7 cellular contexts compared by ENCODE assay signal in the genomic region with DNA sequence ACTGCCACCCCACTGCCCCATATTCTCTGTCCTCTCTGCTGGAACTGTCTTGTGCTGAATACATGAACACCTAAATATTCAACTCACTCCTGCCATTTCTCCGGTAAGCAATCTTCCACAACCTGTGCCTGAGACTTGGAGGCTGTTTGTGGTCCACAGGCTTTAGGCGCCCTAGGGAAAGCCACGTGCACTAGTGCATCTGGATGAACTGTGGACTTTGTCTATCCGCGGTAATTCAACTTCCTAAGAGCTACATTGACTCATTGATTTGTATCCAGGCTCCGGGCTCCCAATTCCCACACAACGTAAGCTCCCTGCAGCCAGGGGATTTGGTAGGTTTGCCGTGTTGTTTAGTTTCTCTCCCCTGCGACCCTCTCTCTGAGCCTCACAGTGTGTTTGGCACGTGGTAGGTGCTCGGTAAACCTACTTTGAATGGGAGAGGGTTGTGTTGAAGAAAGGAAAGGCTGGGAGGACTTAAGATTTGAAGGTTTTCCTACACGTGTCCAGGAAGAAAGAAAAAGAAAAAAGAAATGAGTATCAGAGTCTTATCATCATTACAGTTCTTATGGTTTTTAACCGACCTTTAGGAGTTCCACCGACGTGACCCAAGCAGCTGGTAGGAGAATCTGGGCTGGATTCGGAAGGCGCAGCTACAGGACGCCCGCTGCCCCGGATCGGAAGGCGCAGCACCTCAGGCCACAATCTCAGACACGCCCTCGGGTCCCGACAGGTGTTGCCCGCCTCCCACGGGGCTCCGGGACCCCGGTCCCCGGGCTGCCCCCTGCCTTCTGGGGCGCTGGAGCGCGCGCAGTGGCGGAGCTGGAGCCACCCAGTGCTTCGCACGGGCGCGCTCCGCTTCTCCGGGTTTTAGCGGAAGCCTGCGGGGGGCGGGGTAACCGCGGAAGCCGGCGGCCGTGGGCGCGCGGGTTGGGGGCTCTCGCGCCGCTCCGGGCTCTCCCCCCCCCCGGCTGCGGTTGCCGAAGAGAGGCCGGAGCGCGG.
DNase-seq lines count a peak whose midpoint lies in the region; ATAC-seq and TF ChIP-seq lines count a peak whose summit lies in the region.

No MANE protein-coding gene starts in this region.

- no peaks in the 10 kb centered on the region for H3K9me3 ChIP-seq in HUES6 (ENCODE audit: control insufficient read depth, insufficient read depth, low read depth, low read length)
- no peaks in the 10 kb centered on the region for H3K9me3 ChIP-seq in psoas muscle
- no peaks in the 10 kb centered on the region for H3K9me3 ChIP-seq in Karpas-422 (ENCODE audit: low read length)

- no peak for TF ChIP-seq CTCF in psoas muscle (IDR thresholded peaks at IDR 0.05)

- H3K9ac ChIP-seq in HUES6 (ENCODE audit: low read length): peak overlapping the region; percentile 47
- no peak overlapping the region for H3K9ac ChIP-seq in Karpas-422 (ENCODE audit: low read length)

- H4K20me1 ChIP-seq in Karpas-422 (ENCODE audit: insufficient read depth, low read depth, low read length): no peaks in the 10 kb centered on the region

- no peak for ATAC-seq in psoas muscle
- ATAC-seq in HG02678 (IDR thresholded peaks at IDR 0.05; ENCODE audit: unreplicated experiment): no peak
- ATAC-seq in GM18502 (IDR thresholded peaks at IDR 0.05; ENCODE audit: poor library complexity, unreplicated experiment): no peak

- H3K4me1 ChIP-seq in HUES6 (ENCODE audit: control insufficient read depth, insufficient read depth, low read length): peaks cover 2% of the 10 kb centered on the region; the same call in 1 of the 2 replicates
- no peaks in the 10 kb centered on the region for H3K4me1 ChIP-seq in psoas muscle
- H3K4me1 ChIP-seq in Karpas-422 (ENCODE audit: low read length): no peaks in the 10 kb centered on the region

- no peaks in the 10 kb centered on the region for H3K79me2 ChIP-seq in Karpas-422 (ENCODE audit: low read length)

- no peak overlapping the region for H3K4me2 ChIP-seq in Karpas-422 (ENCODE audit: low read depth, low read length, poor library complexity, severe bottlenecking)

- intact Hi-C loops in head of caudate nucleus (cut with DNase I) (no loop called here), psoas muscle (cut with DNase I) (no loop called here)

- DNase-seq in NCI-H2196 treated with DMSO at 0.1 percent for 48 hours (lab: John Stamatoyannopoulos, UW; ENCODE audit: unreplicated experiment) (peak; percentile 74), head of caudate nucleus (peak in 38 of 42 donors; percentile 12 to 73 (median 48)), psoas muscle (peak; percentile 11 to 36), Karpas-422 (no peak)

- no peaks in the 10 kb centered on the region; the same call in 1 of the 2 replicates for H3K9me2 ChIP-seq in Karpas-422 (replicated peaks; ENCODE audit: insufficient read depth, low read length)

- 11 to 18% (median 13%) methylated on average over 28 to 62 of the region's 62 CpGs for WGBS in psoas muscle, 3 donors

- H3K4me3 ChIP-seq in HUES6 (ENCODE audit: low read depth, low read length) (peak overlapping the region; percentile 71), psoas muscle (no peak overlapping the region), Karpas-422 (ENCODE audit: low read length) (no peak overlapping the region)

- H2AFZ ChIP-seq in Karpas-422 (ENCODE audit: low read length): no peak overlapping the region

- no peaks in the 10 kb centered on the region for H3K36me3 ChIP-seq in HUES6 (ENCODE audit: control insufficient read depth, insufficient read depth, low read length)
- H3K36me3 ChIP-seq in psoas muscle (ENCODE audit: insufficient read depth in 1 of 2, low read depth in 1 of 2): no peaks in the 10 kb centered on the region
- H3K36me3 ChIP-seq in Karpas-422 (ENCODE audit: insufficient read depth, low read length): no peaks in the 10 kb centered on the region

- H3K27ac ChIP-seq in HUES6 (ENCODE audit: low read depth, low read length) (no peak overlapping the region), psoas muscle (no peak overlapping the region), Karpas-422 (ENCODE audit: low read length) (no peak overlapping the region)

- H3K27me3 ChIP-seq in HUES6 (ENCODE audit: control insufficient read depth, insufficient read depth, low read length): peaks cover 39% of the 10 kb centered on the region
- peaks cover 8 to 49% (median 15%) of the 10 kb centered on the region in 3 donors for H3K27me3 ChIP-seq in psoas muscle (ENCODE audit: insufficient read depth in 3 of 3, low read length in 2 of 3)
- no peaks in the 10 kb centered on the region for H3K27me3 ChIP-seq in Karpas-422 (ENCODE audit: low read length)
